In genomic region chr1:182029379-182030331, GRCh38 we compare ENCODE assay signal across 8 cellular contexts. TPM values are rescaled to one million over a fixed set of nuclear protein-coding genes. Genes with fewer than 3 reads are reported as not detected.
DNase-seq lines count a peak whose midpoint lies in the region; TF ChIP-seq lines count a peak whose summit lies in the region.

No MANE protein-coding gene starts in this region.

- H3K79me1 ChIP-seq in mesendoderm (ENCODE audit: low read length), result no peaks in the 10 kb centered on the region

- H4K8ac ChIP-seq in mesendoderm (ENCODE audit: low read depth, low read length), result peak overlapping the region; percentile 65

- peak; percentile 27 for TF ChIP-seq CTCF in GM20000 (IDR thresholded peaks at IDR 0.05; ENCODE audit: extremely low read depth, missing control alignments)

- H3K9ac ChIP-seq in endocrine pancreas (ENCODE audit: control insufficient read depth, insufficient read depth, low read length) (peak overlapping the region; percentile 36), mesendoderm (ENCODE audit: low read length) (peak overlapping the region; percentile 89)

- no peaks in the 10 kb centered on the region for H3K9me3 ChIP-seq in endocrine pancreas (ENCODE audit: control insufficient read depth, low read length)

- peak overlapping the region; percentile 94 for H3K18ac ChIP-seq in mesendoderm (ENCODE audit: low read length)

- peak overlapping the region; percentile 68 for H3K4ac ChIP-seq in mesendoderm (ENCODE audit: low read depth, low read length)

- H3K79me2 ChIP-seq in mesendoderm (ENCODE audit: control insufficient read depth, insufficient read depth, low read length), result no peaks in the 10 kb centered on the region

- peak overlapping the region; percentile 62 for H3K27ac ChIP-seq in mesendoderm (ENCODE audit: low read depth, low read length)

- H2BK120ac ChIP-seq in mesendoderm (ENCODE audit: low read depth, low read length), result no peak overlapping the region

- H2BK5ac ChIP-seq in mesendoderm (ENCODE audit: low read length), result no peak overlapping the region

- no peaks in the 10 kb centered on the region for H3K36me3 ChIP-seq in endocrine pancreas (ENCODE audit: control insufficient read depth, insufficient read depth, low read length)
- H3K36me3 ChIP-seq in mesendoderm (ENCODE audit: control insufficient read depth, insufficient read depth, low read length), result no peaks in the 10 kb centered on the region

- peak overlapping the region; percentile 85 for H3K4me2 ChIP-seq in mesendoderm (ENCODE audit: low read length)

- peak overlapping the region; percentile 94 for H3K56ac ChIP-seq in mesendoderm (ENCODE audit: low read length)

- no peak overlapping the region for H3K23ac ChIP-seq in mesendoderm (ENCODE audit: low read length)

- no CpG with 5 or more reads among the region's 68 CpGs for WGBS in mesendoderm (ENCODE audit: extremely low coverage, insufficient coverage, low lambda C conversion rate)

- H2AK5ac ChIP-seq in mesendoderm (ENCODE audit: low read length), result no peak overlapping the region

- DNase-seq in COLO829 (ENCODE audit: low spot score) (peak; percentile 95), GM20000 (ENCODE audit: low spot score) (peak; percentile 96), HT1080 (ENCODE audit: low read depth) (peak; percentile 86), mesendoderm (peak; percentile 99)
- DNase-seq in NK-92 treated with Interleukin-12 subunit alpha and Interleukin-12 subunit beta, amount 100 ng/mL, for 24 hours (lab: John Stamatoyannopoulos, UW), result peak; percentile 96
- peak; percentile 90 to 94 (median 92) for DNase-seq in activated CD8-positive, alpha-beta memory T cell treated with anti-CD3 and anti-CD28 coated beads for 48 hours (ENCODE audit: low read depth in 2 of 3, low spot score in 2 of 3)
- peak; percentile 96 for DNase-seq in stimulated activated CD8-positive, alpha-beta memory T cell treated with anti-CD3 and anti-CD28 coated beads, Interleukin-12 subunit alpha, Interleukin-12 subunit beta, amount 100 ng/mL, for 4 hours (ENCODE audit: low read depth)

- peak overlapping the region; percentile 84 for H3K4me3 ChIP-seq in endocrine pancreas (ENCODE audit: control insufficient read depth, insufficient read depth, low read length)
- H3K4me3 ChIP-seq in mesendoderm (ENCODE audit: low read length), result peak overlapping the region; percentile 76

- peak overlapping the region; percentile 60 for H4K5ac ChIP-seq in mesendoderm (ENCODE audit: low read length)

- H3K4me1 ChIP-seq in endocrine pancreas (ENCODE audit: control insufficient read depth, insufficient read depth, low read length) (peaks cover 8% of the 10 kb centered on the region), mesendoderm (ENCODE audit: control insufficient read depth, low read depth, low read length) (peaks cover 7% of the 10 kb centered on the region)

- H3K27me3 ChIP-seq in endocrine pancreas (ENCODE audit: control insufficient read depth, insufficient read depth, low read length) (no peaks in the 10 kb centered on the region), mesendoderm (ENCODE audit: insufficient read depth, low read length, poor library complexity) (no peaks in the 10 kb centered on the region)

- H2BK15ac ChIP-seq in mesendoderm (replicated peaks; ENCODE audit: low read depth), result no peak overlapping the region

RNA-seq across cellular contexts. Expression of gene ZNF648, which starts 31.9 kb away (rescaled TPM):
- 0.10 and 0.34 TPM in 2 replicates for total RNA-seq in HT1080 (2014; rRNA removed; shearing (Covaris generic))
- 0.02 TPM in 1 of 2 replicates, not detected in the other for polyA plus RNA-seq in HT1080 (2015; cell fraction: cytosol; rRNA removed)
- 0.04 and 0.32 TPM in 2 replicates for polyA plus RNA-seq in HT1080 (2015; cell fraction: nucleus; rRNA removed)
- 0.28 TPM for polyA plus RNA-seq in mesendoderm (2013, experiment 1 of 2)
- 0.27 TPM for polyA plus RNA-seq in mesendoderm (2013, experiment 2 of 2)

Comparison
In these comparisons a context has a peak if more than half of its experiments do, and no peak if none do; other contexts are left out.
1. Peak in every context shown above with its lines: DNase-seq, H3K4me3 ChIP-seq and H3K27ac ChIP-seq.